18 cellular contexts compared by ENCODE assay signal in the genomic region with DNA sequence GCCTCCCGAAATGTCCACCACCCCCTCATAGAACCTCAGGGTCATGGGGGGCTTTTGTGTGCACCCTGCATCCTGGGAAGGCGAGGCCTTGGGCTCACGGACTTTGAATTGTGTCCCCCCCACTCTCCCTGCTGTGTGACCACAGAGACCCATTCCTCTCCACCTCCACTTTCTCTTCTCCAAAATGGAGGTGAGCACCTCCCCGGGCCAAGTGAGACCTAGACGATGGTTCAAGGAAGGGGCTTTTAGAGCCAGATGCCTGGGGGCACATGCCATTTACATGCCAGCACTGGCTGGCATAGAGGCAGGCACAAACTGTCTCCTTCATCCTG. TPM values are rescaled to one million over a fixed set of nuclear protein-coding genes. Genes with fewer than 3 reads are reported as not detected.
DNase-seq lines count a peak whose midpoint lies in the region; ATAC-seq and TF ChIP-seq lines count a peak whose summit lies in the region.
"Had no signal": no experiment of that assay in that cellular context is flagged by ENCODE, and none has a peak within 500 bp of the region (broad histone marks: within the 10 kb centered on the region; RNA-seq: fewer than 3 reads in every experiment).

No MANE protein-coding gene starts in this region.

- WGBS in lung, 2 donors, result 85 to 97% methylated on average over 5 of the region's 5 CpGs

- H3K27ac ChIP-seq in OCI-LY3 (ENCODE audit: low read length) (no peak overlapping the region), lung (ENCODE audit: low read depth in 1 of 2, low read length in 1 of 2) (no peak overlapping the region)
- H3K27ac ChIP-seq: GM23248 had no signal

- ATAC-seq in lung (ENCODE audit: insufficient read depth, low FRiP score), result no peak
- ATAC-seq in SK-N-SH treated with all-trans-retinoic acid at 6 μM for 48 hours, result no peak
- ATAC-seq: Right ventricle myocardium inferior had no signal

- DNase-seq in activated CD8-positive, alpha-beta memory T cell treated with anti-CD3 and anti-CD28 coated beads for 24 hours, result peak; percentile 30
- DNase-seq in activated CD8-positive, alpha-beta memory T cell treated with anti-CD3 and anti-CD28 coated beads, Interleukin-2, amount 50 U/mL, for 4 hours, result no peak
- DNase-seq in lung (ENCODE audit: low spot score) (peak; percentile 21), type B pancreatic cell (ENCODE audit: extremely low spot score, unreplicated experiment) (peak; percentile 37), HEK293T (ENCODE audit: extremely low spot score) (no peak), MV-4-11 (lab: John Stamatoyannopoulos, UW) (no peak)
- DNase-seq: GM23248, HCEC 1CT, Kasumi-1, NCI-H1048, NCI-H187 treated with DMSO at 0.1 percent for 48 hours, NCI-H446 treated with DMSO at 0.1 percent for 48 hours, NCI-H526 treated with DMSO at 0.1 percent for 48 hours, SW 1271 had no signal

- H4K20me1 ChIP-seq in OCI-LY3 (ENCODE audit: insufficient read depth, low read length), result no peaks in the 10 kb centered on the region

- CTCF ChIA-PET in HEK293T (lab: Yijun Ruan, JAX), result no interaction called here

- no peak overlapping the region for H3K27ac Mint-ChIP-seq in type B pancreatic cell

- H3K9me3 ChIP-seq in OCI-LY3 (ENCODE audit: insufficient read depth, low read length), result no peaks in the 10 kb centered on the region
- peaks cover 0 to 2% of the 10 kb centered on the region in 2 donors for H3K9me3 ChIP-seq in lung (ENCODE audit: control insufficient read depth in 2 of 2, insufficient read depth in 1 of 2, low read length in 1 of 2)

- H3K4me3 Mint-ChIP-seq in type B pancreatic cell, result no peak overlapping the region

- H3K79me2 ChIP-seq in OCI-LY3 (ENCODE audit: low read length), result no peaks in the 10 kb centered on the region

- no peak overlapping the region for H3K9ac ChIP-seq in OCI-LY3 (ENCODE audit: low read length)
- H3K9ac ChIP-seq: GM23248 had no signal

- no peaks in the 10 kb centered on the region for H3K36me3 Mint-ChIP-seq in type B pancreatic cell

- POLR2A ChIA-PET in HEK293T (lab: Yijun Ruan, JAX), result no interaction called here

- H3K4me2 ChIP-seq in OCI-LY3 (ENCODE audit: low read length), result peak overlapping the region; percentile 84

- TF ChIP-seq CTCF in OCI-LY3 (IDR thresholded peaks at IDR 0.05; ENCODE audit: low read depth, low read length) (no peak), lung (IDR thresholded peaks at IDR 0.05; ENCODE audit: control extremely low read depth, extremely low read depth) (no peak), type B pancreatic cell (conservative IDR thresholded peaks at IDR 0.05) (no peak)

- peaks cover 48% of the 10 kb centered on the region for H3K27me3 ChIP-seq in OCI-LY3 (ENCODE audit: low read depth, low read length)
- no peaks in the 10 kb centered on the region for H3K27me3 ChIP-seq in lung (ENCODE audit: control insufficient read depth, insufficient read depth)

- peaks cover 5% of the 10 kb centered on the region for H3K27me3 Mint-ChIP-seq in type B pancreatic cell

- H3K9me3 Mint-ChIP-seq in type B pancreatic cell, result peaks cover 2% of the 10 kb centered on the region

- H2AFZ ChIP-seq in OCI-LY3 (ENCODE audit: low read depth, low read length), result no peak overlapping the region
- H2AFZ ChIP-seq: GM23248 had no signal

- H3K4me1 ChIP-seq in OCI-LY3 (ENCODE audit: low read length) (peaks cover 19% of the 10 kb centered on the region), lung (ENCODE audit: control insufficient read depth in 2 of 2, insufficient read depth in 2 of 2, low read length in 2 of 2) (peaks cover 0 to 4% of the 10 kb centered on the region in 2 donors)

- H3K36me3 ChIP-seq in OCI-LY3 (replicated peaks; ENCODE audit: low read depth, low read length), result no peaks in the 10 kb centered on the region
- no peaks in the 10 kb centered on the region for H3K36me3 ChIP-seq in lung (ENCODE audit: control insufficient read depth in 2 of 2, insufficient read depth in 2 of 2, low read length in 2 of 2)

- H3K4me3 ChIP-seq in OCI-LY3 (ENCODE audit: low read length), result peak overlapping the region; percentile 62; the same call in 1 of the 2 replicates
- H3K4me3 ChIP-seq in lung, result no peak overlapping the region
- H3K4me3 ChIP-seq: GM23248 had no signal

- no peaks in the 10 kb centered on the region for H3K4me1 Mint-ChIP-seq in type B pancreatic cell (ENCODE audit: unreplicated experiment)

TF ChIP-seq in SK-N-SH treated with all-trans-retinoic acid at 6 μM for 48 hours, 23 proteins besides CTCF, POLR2A, EP300 and RAD21:
- TF ChIP-seq OSR1 (CRISPR knock-in tag; IDR thresholded peaks at IDR 0.05) (no peak), ARNTL (CRISPR knock-in tag; IDR thresholded peaks at IDR 0.05; ENCODE audit: borderline replicate concordance, low read depth) (no peak), RARB (CRISPR knock-in tag; IDR thresholded peaks at IDR 0.05) (no peak), TCF4 (CRISPR knock-in tag; IDR thresholded peaks at IDR 0.05; ENCODE audit: borderline replicate concordance) (no peak), SNAI2 (CRISPR knock-in tag; IDR thresholded peaks at IDR 0.05) (no peak)
- TF ChIP-seq, protein P1, sequence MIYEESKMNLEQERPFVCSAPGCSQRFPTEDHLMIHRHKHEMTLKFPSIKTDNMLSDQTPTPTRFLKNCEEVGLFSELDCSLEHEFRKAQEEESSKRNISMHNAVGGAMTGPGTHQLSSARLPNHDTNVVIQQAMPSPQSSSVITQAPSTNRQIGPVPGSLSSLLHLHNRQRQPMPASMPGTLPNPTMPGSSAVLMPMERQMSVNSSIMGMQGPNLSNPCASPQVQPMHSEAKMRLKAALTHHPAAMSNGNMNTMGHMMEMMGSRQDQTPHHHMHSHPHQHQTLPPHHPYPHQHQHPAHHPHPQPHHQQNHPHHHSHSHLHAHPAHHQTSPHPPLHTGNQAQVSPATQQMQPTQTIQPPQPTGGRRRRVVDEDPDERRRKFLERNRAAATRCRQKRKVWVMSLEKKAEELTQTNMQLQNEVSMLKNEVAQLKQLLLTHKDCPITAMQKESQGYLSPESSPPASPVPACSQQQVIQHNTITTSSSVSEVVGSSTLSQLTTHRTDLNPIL (CRISPR knock-in tag; IDR thresholded peaks at IDR 0.05; ENCODE audit: low read depth), result no peak
- TF ChIP-seq, protein P2, sequence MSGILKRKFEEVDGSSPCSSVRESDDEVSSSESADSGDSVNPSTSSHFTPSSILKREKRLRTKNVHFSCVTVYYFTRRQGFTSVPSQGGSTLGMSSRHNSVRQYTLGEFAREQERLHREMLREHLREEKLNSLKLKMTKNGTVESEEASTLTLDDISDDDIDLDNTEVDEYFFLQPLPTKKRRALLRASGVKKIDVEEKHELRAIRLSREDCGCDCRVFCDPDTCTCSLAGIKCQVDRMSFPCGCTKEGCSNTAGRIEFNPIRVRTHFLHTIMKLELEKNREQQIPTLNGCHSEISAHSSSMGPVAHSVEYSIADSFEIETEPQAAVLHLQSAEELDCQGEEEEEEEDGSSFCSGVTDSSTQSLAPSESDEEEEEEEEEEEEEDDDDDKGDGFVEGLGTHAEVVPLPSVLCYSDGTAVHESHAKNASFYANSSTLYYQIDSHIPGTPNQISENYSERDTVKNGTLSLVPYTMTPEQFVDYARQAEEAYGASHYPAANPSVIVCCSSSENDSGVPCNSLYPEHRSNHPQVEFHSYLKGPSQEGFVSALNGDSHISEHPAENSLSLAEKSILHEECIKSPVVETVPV (CRISPR knock-in tag; IDR thresholded peaks at IDR 0.05), result no peak
TF ChIP-seq in SK-N-SH treated with all-trans-retinoic acid at 6 μM for 48 hours: peak in this region for 0.

TF ChIP-seq in HEK293T, 16 proteins besides CTCF, POLR2A, EP300 and RAD21:
- TF ChIP-seq ELF4 (IDR thresholded peaks at IDR 0.05) (no peak), FOXA1 (IDR thresholded peaks at IDR 0.05) (no peak), NFRKB (IDR thresholded peaks at IDR 0.05) (no peak), CTBP1 (IDR thresholded peaks at IDR 0.05; ENCODE audit: borderline replicate concordance) (no peak), BHLHE40 (IDR thresholded peaks at IDR 0.05; ENCODE audit: borderline replicate concordance) (no peak), L3MBTL2 (conservative IDR thresholded peaks at IDR 0.05) (no peak), LEF1 (IDR thresholded peaks at IDR 0.05; ENCODE audit: borderline replicate concordance) (no peak), SUZ12 (IDR thresholded peaks at IDR 0.05) (no peak), FOXK2 (IDR thresholded peaks at IDR 0.05) (no peak), HDGF (IDR thresholded peaks at IDR 0.05; ENCODE audit: borderline replicate concordance) (no peak), TARDBP (IDR thresholded peaks at IDR 0.05) (no peak), SP1 (IDR thresholded peaks at IDR 0.05) (no peak)
- TF ChIP-seq, protein P3, sequence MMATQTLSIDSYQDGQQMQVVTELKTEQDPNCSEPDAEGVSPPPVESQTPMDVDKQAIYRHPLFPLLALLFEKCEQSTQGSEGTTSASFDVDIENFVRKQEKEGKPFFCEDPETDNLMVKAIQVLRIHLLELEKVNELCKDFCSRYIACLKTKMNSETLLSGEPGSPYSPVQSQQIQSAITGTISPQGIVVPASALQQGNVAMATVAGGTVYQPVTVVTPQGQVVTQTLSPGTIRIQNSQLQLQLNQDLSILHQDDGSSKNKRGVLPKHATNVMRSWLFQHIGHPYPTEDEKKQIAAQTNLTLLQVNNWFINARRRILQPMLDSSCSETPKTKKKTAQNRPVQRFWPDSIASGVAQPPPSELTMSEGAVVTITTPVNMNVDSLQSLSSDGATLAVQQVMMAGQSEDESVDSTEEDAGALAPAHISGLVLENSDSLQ (IDR thresholded peaks at IDR 0.05), result no peak

RNA-seq across cellular contexts. Expression of a gene that starts 33.5 kb away (rescaled TPM):
- 1 to 10 TPM; 1.7 to 2.5 TPM for total RNA-seq in lung
- 1 to 10 TPM in 1 of 2 donors, under 1 TPM in 1; 0.33 to 1.0 TPM for polyA plus RNA-seq in lung
- total RNA-seq in type B pancreatic cell (ENCODE audit: low replicate concordance), result 0.98 and 4.7 TPM in 2 replicates
- total RNA-seq: SK-MEL-5 had no signal

Comparison
In these comparisons a context has a peak if more than half of its experiments do, and no peak if none do; other contexts are left out.
1. DNase-seq: peak in activated CD8-positive, alpha-beta memory T cell treated with anti-CD3 and anti-CD28 coated beads for 24 hours (single experiment), lung (single experiment) and type B pancreatic cell (single experiment); none in activated CD8-positive, alpha-beta memory T cell treated with anti-CD3 and anti-CD28 coated beads, Interleukin-2, amount 50 U/mL, for 4 hours (single experiment), HEK293T (single experiment) and MV-4-11 (single experiment).